In the genomic region with DNA sequence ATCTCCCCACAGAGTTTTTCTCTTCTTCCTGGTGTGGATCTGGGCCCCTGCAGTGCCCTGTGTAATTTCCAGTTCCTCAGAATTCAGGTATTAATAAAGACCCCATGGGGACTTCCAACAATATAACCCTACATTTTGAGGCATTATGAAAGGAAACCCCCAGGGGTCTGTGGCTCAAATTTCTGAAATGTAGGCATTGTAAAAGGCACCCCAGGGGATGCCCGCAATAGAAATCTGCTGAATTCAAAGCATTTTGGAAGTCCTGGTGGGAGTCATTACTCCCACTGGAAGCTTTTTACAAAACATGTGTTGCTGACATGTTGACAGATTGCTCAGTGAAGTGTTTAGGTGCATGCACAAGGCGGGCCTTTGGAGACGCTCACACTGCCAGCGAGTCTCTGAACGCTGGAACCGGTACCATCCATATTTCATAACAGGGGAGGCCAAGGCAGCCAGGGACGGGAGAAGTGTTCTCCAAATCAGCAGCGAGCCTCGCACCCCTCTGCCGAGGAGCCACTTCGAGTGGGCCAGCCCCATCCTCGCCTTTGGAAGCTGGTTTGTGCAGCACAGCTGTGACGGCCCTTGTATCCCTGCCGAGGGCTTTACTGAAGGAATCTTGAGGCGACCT, we compare ENCODE assay signal across 1 cellular context.
TF ChIP-seq lines count a peak whose summit lies in the region.

No MANE protein-coding gene starts in this region.

TF ChIP-seq in HEK293, 187 proteins besides CTCF, POLR2A, EP300 and RAD21 (continued from another document):
- TF ChIP-seq, protein P1, sequence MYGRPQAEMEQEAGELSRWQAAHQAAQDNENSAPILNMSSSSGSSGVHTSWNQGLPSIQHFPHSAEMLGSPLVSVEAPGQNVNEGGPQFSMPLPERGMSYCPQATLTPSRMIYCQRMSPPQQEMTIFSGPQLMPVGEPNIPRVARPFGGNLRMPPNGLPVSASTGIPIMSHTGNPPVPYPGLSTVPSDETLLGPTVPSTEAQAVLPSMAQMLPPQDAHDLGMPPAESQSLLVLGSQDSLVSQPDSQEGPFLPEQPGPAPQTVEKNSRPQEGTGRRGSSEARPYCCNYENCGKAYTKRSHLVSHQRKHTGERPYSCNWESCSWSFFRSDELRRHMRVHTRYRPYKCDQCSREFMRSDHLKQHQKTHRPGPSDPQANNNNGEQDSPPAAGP (tag by site-specific recombination; IDR thresholded peaks at IDR 0.05) = no peak
